Comparison of ENCODE assay signal across 8 cellular contexts in genomic region chr19:925912-926594, GRCh38. TPM values are rescaled to one million over a fixed set of nuclear protein-coding genes. Genes with fewer than 3 reads are reported as not detected.
DNase-seq lines count a peak whose midpoint lies in the region; ATAC-seq and TF ChIP-seq lines count a peak whose summit lies in the region.

Gene ARID3A (plus strand): TSS chr19:926035. CDS start chr19:929529, 3,494 bp downstream.

- H3K36me3 ChIP-seq in mucosa of stomach (ENCODE audit: control insufficient read depth, insufficient read depth, low read length) = no peaks in the 10 kb centered on the region

- POLR2A ChIA-PET in HEK293T (lab: Yijun Ruan, JAX) = no interaction called here
- POLR2A ChIA-PET in RWPE1 (lab: Yijun Ruan, JAX; ENCODE audit: low non-redundant PET) = no interaction called here

- peaks cover 7% of the 10 kb centered on the region for H3K36me3 Mint-ChIP-seq in endothelial cell (ENCODE audit: low read depth, unreplicated experiment)

- CTCF ChIA-PET in HEK293T (lab: Yijun Ruan, JAX) = no interaction called here
- CTCF ChIA-PET in RWPE1 (lab: Yijun Ruan, JAX) = interaction anchor here (0.9 kb wide), 1 partner anchor 10 kb away, joined by 3 read pairs; no protein-coding TSS in a partner anchor

- peak within 1 kb of the TSS; percentile 90 for H3K9ac ChIP-seq in mucosa of stomach (ENCODE audit: low read length)

- no peaks in the 10 kb centered on the region for H3K9me3 ChIP-seq in mucosa of stomach (ENCODE audit: control insufficient read depth, low read length)

- peaks cover 3% of the 10 kb centered on the region for H3K4me1 ChIP-seq in mucosa of stomach (ENCODE audit: control insufficient read depth, insufficient read depth, low read length)

- no peak for TF ChIP-seq CTCF in RWPE1 (conservative IDR thresholded peaks at IDR 0.05; ENCODE audit: low read depth)
- TF ChIP-seq CTCF in endothelial cell (IDR thresholded peaks at IDR 0.05; ENCODE audit: unreplicated experiment) = no peak

- H3K4me1 Mint-ChIP-seq in endothelial cell (ENCODE audit: unreplicated experiment) = no peaks in the 10 kb centered on the region

- peaks cover 8% of the 10 kb centered on the region for H3K27me3 Mint-ChIP-seq in endothelial cell (ENCODE audit: unreplicated experiment)

- H3K27ac Mint-ChIP-seq in endothelial cell (ENCODE audit: unreplicated experiment) = peak within 1 kb of the TSS; percentile 61

- H3K4me3 Mint-ChIP-seq in endothelial cell (ENCODE audit: unreplicated experiment) = peak within 1 kb of the TSS; percentile 93

- peak; percentile 82 for DNase-seq in SIG-M5 treated with dmso at 0.1 percent for 504 hours (lab: John Stamatoyannopoulos, UW; ENCODE audit: unreplicated experiment)
- no peak for DNase-seq in SIG-M5 (lab: John Stamatoyannopoulos, UW)
- peak; percentile 71 for DNase-seq in HEK293T (ENCODE audit: extremely low spot score)
- DNase-seq in RWPE1 (ENCODE audit: low spot score) = peak; percentile 76
- peak; percentile 63 for DNase-seq in endothelial cell (ENCODE audit: low spot score)
- no peak for DNase-seq in NCI-H2107 treated with DMSO at 0.1 percent for 48 hours (lab: John Stamatoyannopoulos, UW; ENCODE audit: unreplicated experiment)

- no peaks in the 10 kb centered on the region for H3K9me3 Mint-ChIP-seq in endothelial cell (ENCODE audit: unreplicated experiment)

- ATAC-seq in HG02623 (IDR thresholded peaks at IDR 0.05; ENCODE audit: unreplicated experiment) = no peak

- peak within 1 kb of the TSS; percentile 60 for H3K4me3 ChIP-seq in mucosa of stomach (ENCODE audit: low read length)

- H3K27me3 ChIP-seq in mucosa of stomach (ENCODE audit: control insufficient read depth, insufficient read depth, low read length) = peaks cover 8% of the 10 kb centered on the region

- peak within 1 kb of the TSS; percentile 85 for H3K27ac ChIP-seq in RWPE1

TF ChIP-seq in HEK293T, 16 proteins besides CTCF, POLR2A, EP300 and RAD21:
- TF ChIP-seq L3MBTL2 (conservative IDR thresholded peaks at IDR 0.05) (no peak), ZNF384 (IDR thresholded peaks at IDR 0.05) (no peak), FOXK2 (IDR thresholded peaks at IDR 0.05) (no peak), LEF1 (IDR thresholded peaks at IDR 0.05; ENCODE audit: borderline replicate concordance) (no peak), SP1 (IDR thresholded peaks at IDR 0.05) (no peak), FOXM1 (IDR thresholded peaks at IDR 0.05; ENCODE audit: borderline replicate concordance) (no peak; the same call in 1 of the 2 replicates), TARDBP (IDR thresholded peaks at IDR 0.05) (no peak), SUZ12 (IDR thresholded peaks at IDR 0.05) (no peak), HDGF (IDR thresholded peaks at IDR 0.05; ENCODE audit: borderline replicate concordance) (no peak), ARNT (IDR thresholded peaks at IDR 0.05) (no peak), BHLHE40 (IDR thresholded peaks at IDR 0.05; ENCODE audit: borderline replicate concordance) (no peak), FOXA1 (IDR thresholded peaks at IDR 0.05) (no peak), ELF4 (IDR thresholded peaks at IDR 0.05) (no peak), PKNOX1 (IDR thresholded peaks at IDR 0.05) (no peak), NFRKB (IDR thresholded peaks at IDR 0.05) (no peak)

RNA-seq across cellular contexts. Expression of gene ARID3A, which starts in this region (rescaled TPM):
- total RNA-seq in endothelial cell (ENCODE audit: unreplicated experiment) = 108 TPM

Comparison
In these comparisons a context has a peak if more than half of its experiments do, and no peak if none do; other contexts are left out.
1. DNase-seq: peak in SIG-M5 treated with dmso at 0.1 percent for 504 hours (single experiment), HEK293T (single experiment), RWPE1 (single experiment) and endothelial cell (single experiment); none in SIG-M5 (single experiment) and NCI-H2107 treated with DMSO at 0.1 percent for 48 hours (single experiment).